8 cellular contexts compared by ENCODE assay signal in genomic region chr2:10297950-10298349, GRCh38. TPM values are rescaled to one million over a fixed set of nuclear protein-coding genes. Genes with fewer than 3 reads are reported as not detected.
DNase-seq lines count a peak whose midpoint lies in the region; ATAC-seq, FAIRE-seq and TF ChIP-seq lines count a peak whose summit lies in the region.

No MANE protein-coding gene starts in this region.

- H3K9ac ChIP-seq in BLaER1 treated with 17β-estradiol and CSF1 and Interleukin-3, amounts not matched to agents 10 nM and 100 nM = peak overlapping the region; percentile 40 to 81 (median 76); a peak in 20 of 22 replicates
- H3K9ac ChIP-seq in keratinocyte (ENCODE audit: control insufficient read depth, extremely low read depth, insufficient read depth, low read length) = no peak overlapping the region

- H2AFZ ChIP-seq in keratinocyte (ENCODE audit: control insufficient read depth, low read length) = no peak overlapping the region

- in situ Hi-C loops in Panc1 (cut with HindIII; ENCODE audit: low pct_unique_long_range_greater_than_20kb, low sequenced_read_pairs) = no loop called here
- in situ Hi-C loops in G401 (cut with HindIII; ENCODE audit: low sequenced_read_pairs) = no loop called here

- DNase-seq in Panc1 (ENCODE audit: low read depth, low spot score) (no peak), keratinocyte (ENCODE audit: low read depth, low spot score) (peak; percentile 40), GM19240 (ENCODE audit: insufficient read length, low spot score) (no peak), NCI-H1694 treated with DMSO at 0.1 percent for 48 hours (lab: John Stamatoyannopoulos, UW) (no peak), G401 (ENCODE audit: low spot score) (no peak)
- peak; percentile 39 for DNase-seq in activated gamma-delta T cell treated with anti-CD3 and anti-CD28 coated beads, Interleukin-2, amount 50 U/mL, for 16 hours (ENCODE audit: low read depth)
- DNase-seq in stimulated activated naive CD8-positive, alpha-beta T cell treated with anti-CD3 and anti-CD28 coated beads, Interleukin-15, Interleukin-2, amounts not matched to agents 100 U/mL and 50 U/mL, for 24 hours = peak; percentile 72

- peak overlapping the region; percentile 33 to 93 (median 87); a peak in 21 of 22 replicates for H3K27ac ChIP-seq in BLaER1 treated with 17β-estradiol and CSF1 and Interleukin-3, amounts not matched to agents 10 nM and 100 nM
- peak overlapping the region; percentile 62 for H3K27ac ChIP-seq in Panc1 (ENCODE audit: low read length)
- H3K27ac ChIP-seq in keratinocyte (ENCODE audit: control insufficient read depth, insufficient read depth, low read length) = peak overlapping the region; percentile 39

- H3K9me3 ChIP-seq in BLaER1 treated with 17β-estradiol and CSF1 and Interleukin-3, amounts not matched to agents 10 nM and 100 nM (replicated peaks in 1 of 11) = peaks cover 20 to 40% (median 32%) of the 10 kb centered on the region in 11 experiments
- H3K9me3 ChIP-seq in Panc1 (ENCODE audit: control insufficient read depth, insufficient read depth, low read depth, low read length) (no peaks in the 10 kb centered on the region; the same call in 1 of the 2 replicates), keratinocyte (ENCODE audit: control insufficient read depth, low read depth, low read length) (no peaks in the 10 kb centered on the region)

- H3K36me3 ChIP-seq in BLaER1 treated with 17β-estradiol and CSF1 and Interleukin-3, amounts not matched to agents 10 nM and 100 nM = no peaks in the 10 kb centered on the region
- no peaks in the 10 kb centered on the region for H3K36me3 ChIP-seq in Panc1 (ENCODE audit: control insufficient read depth, insufficient read depth, low read length)
- H3K36me3 ChIP-seq in keratinocyte (ENCODE audit: control insufficient read depth in 2 of 2, extremely low read depth in 1 of 2, insufficient read depth in 2 of 2, low read length in 2 of 2) = no peaks in the 10 kb centered on the region

- no peak for TF ChIP-seq CTCF in Panc1 (IDR thresholded peaks at IDR 0.05)
- no peak for TF ChIP-seq CTCF in keratinocyte (optimal IDR thresholded peaks at IDR 0.05 in 1 of 3, IDR thresholded peaks at IDR 0.05 in 1 of 3, conservative IDR thresholded peaks at IDR 0.05 in 1 of 3; ENCODE audit: extremely low read depth in 1 of 3, insufficient read depth in 2 of 3, low read length in 3 of 3)

- intact Hi-C loops in Panc1 (cut with micrococcal nuclease; ENCODE audit: unreplicated experiment) = no loop called here

- peak; percentile 67 for FAIRE-seq in keratinocyte (lab: Jason Lieb, UNC)

- no peaks in the 10 kb centered on the region; a peak in 2 of 22 replicates for H3K27me3 ChIP-seq in BLaER1 treated with 17β-estradiol and CSF1 and Interleukin-3, amounts not matched to agents 10 nM and 100 nM
- H3K27me3 ChIP-seq in Panc1 (ENCODE audit: control insufficient read depth, insufficient read depth, low read length) = no peaks in the 10 kb centered on the region
- no peaks in the 10 kb centered on the region for H3K27me3 ChIP-seq in keratinocyte (ENCODE audit: control insufficient read depth, extremely low read depth, insufficient read depth, low read length)

- CTCF ChIA-PET in Panc1 (lab: Charles Lee) = interaction anchor here (0.5 kb wide), 1 partner anchor 254 kb away, joined by 12 read pairs; the partner anchor contains the start of gene KLF11

- BruUV-seq in Panc1 (replicated peaks; lab: Mats Ljungman, UMichigan) = no TSS peak

- peak overlapping the region in 7 of 10 experiments; percentile 6 to 51 (median 20); a peak in 7 of 20 replicates for H3K4me3 ChIP-seq in BLaER1 treated with 17β-estradiol and CSF1 and Interleukin-3, amounts not matched to agents 10 nM and 100 nM
- no peak overlapping the region for H3K4me3 ChIP-seq in Panc1 (ENCODE audit: low read depth in 2 of 2, low read length in 2 of 2)
- no peak overlapping the region for H3K4me3 ChIP-seq in keratinocyte (ENCODE audit: control insufficient read depth in 2 of 3, extremely low read depth in 1 of 3, insufficient read depth in 2 of 3, low read depth in 1 of 3, low read length in 3 of 3)

- peak overlapping the region; percentile 75 to 97 (median 87) for H3K4me2 ChIP-seq in BLaER1 treated with 17β-estradiol and CSF1 and Interleukin-3, amounts not matched to agents 10 nM and 100 nM
- peak overlapping the region; percentile 30 for H3K4me2 ChIP-seq in keratinocyte (ENCODE audit: control insufficient read depth, extremely low read depth, insufficient read depth, low read depth, low read length)

- dilution Hi-C loops in keratinocyte (cut with MboI; ENCODE audit: extremely low pct_ligation_motif_present, low sequenced_read_pairs) = no loop called here

- H4K20me1 ChIP-seq in BLaER1 treated with 17β-estradiol and CSF1 and Interleukin-3, amounts not matched to agents 10 nM and 100 nM = peaks cover 0 to 2% (median 1%) of the 10 kb centered on the region in 11 experiments; a peak in 10 of 22 replicates
- no peaks in the 10 kb centered on the region for H4K20me1 ChIP-seq in keratinocyte (ENCODE audit: control insufficient read depth, extremely low read depth, insufficient read depth, low read length)

- no peaks in the 10 kb centered on the region for H3K79me2 ChIP-seq in keratinocyte (ENCODE audit: control insufficient read depth, insufficient read depth, low read length)

- peak; percentile 15; the same call in 1 of the 2 replicates for ATAC-seq in Panc1
- ATAC-seq in stimulated activated naive CD8-positive, alpha-beta T cell treated with anti-CD3 and anti-CD28 coated beads, Interleukin-15, Interleukin-2, amounts not matched to agents 100 U/mL and 50 U/mL, for 24 hours = peak; percentile 29

- H3K4me1 ChIP-seq in BLaER1 treated with 17β-estradiol and CSF1 and Interleukin-3, amounts not matched to agents 10 nM and 100 nM = peaks cover 43 to 72% (median 57%) of the 10 kb centered on the region in 10 experiments
- H3K4me1 ChIP-seq in Panc1 (ENCODE audit: control insufficient read depth, insufficient read depth, low read length) = peaks cover 28% of the 10 kb centered on the region
- H3K4me1 ChIP-seq in keratinocyte (ENCODE audit: control insufficient read depth, extremely low read depth, insufficient read depth, low read length) = peaks cover 12% of the 10 kb centered on the region

- no peaks in the 10 kb centered on the region for H3K9me1 ChIP-seq in keratinocyte (ENCODE audit: control insufficient read depth, extremely low read depth, insufficient read depth, low read length)

- POLR2A ChIA-PET in Panc1 (lab: Charles Lee) = interaction anchor here (0.6 kb wide), 1 partner anchor 9 kb away, joined by 7 read pairs; no protein-coding TSS in a partner anchor

RNA-seq across cellular contexts. Expression of gene HPCAL1, which starts 4.8 kb away (rescaled TPM):
- 234 TPM for total RNA-seq in Panc1 (2021; ENCODE audit: unreplicated experiment)
- 556 TPM for polyA plus RNA-seq in Panc1 (2012; ENCODE audit: insufficient read length)
- polyA plus RNA-seq in keratinocyte = 13.7 to 33.3 TPM (median 18.0 TPM) in 3 replicates
- 7.2 TPM for polyA plus RNA-seq in keratinocyte (2011; ENCODE audit: low read depth)
- 18.8 and 36.0 TPM in 2 replicates for polyA plus RNA-seq in keratinocyte (2011; cell fraction: cytosol; rRNA removed)
- 19.9 and 23.9 TPM in 2 replicates for polyA plus RNA-seq in keratinocyte (2011; cell fraction: nucleus; rRNA removed)
- 18.3 and 35.5 TPM in 2 replicates for polyA plus RNA-seq in keratinocyte (2012; ENCODE audit: low replicate concordance)
- polyA minus RNA-seq in keratinocyte = 8.7 to 31.0 TPM (median 13.8 TPM) in 3 replicates
- polyA minus RNA-seq in keratinocyte (2011; cell fraction: cytosol; rRNA and poly(A)+ RNA removed) = 31.1 TPM
- 7.0 and 8.6 TPM in 2 replicates for polyA minus RNA-seq in keratinocyte (2011; cell fraction: nucleus; rRNA and poly(A)+ RNA removed)
- total RNA-seq in G401 (2014; rRNA removed; shearing (Covaris generic)) = 12.7 and 34.8 TPM in 2 replicates

Comparison
In these comparisons a context has a peak if more than half of its experiments do, and no peak if none do; other contexts are left out.
1. H3K4me3 ChIP-seq: peak in BLaER1 treated with 17β-estradiol and CSF1 and Interleukin-3, amounts not matched to agents 10 nM and 100 nM (7 of 10); none in Panc1 (0 of 2) and keratinocyte (0 of 3).
2. DNase-seq: peak in activated gamma-delta T cell treated with anti-CD3 and anti-CD28 coated beads, Interleukin-2, amount 50 U/mL, for 16 hours (single experiment), keratinocyte (single experiment) and stimulated activated naive CD8-positive, alpha-beta T cell treated with anti-CD3 and anti-CD28 coated beads, Interleukin-15, Interleukin-2, amounts not matched to agents 100 U/mL and 50 U/mL, for 24 hours (single experiment); none in Panc1 (single experiment), GM19240 (single experiment), NCI-H1694 treated with DMSO at 0.1 percent for 48 hours (single experiment) and G401 (single experiment).
3. Peak in every context shown above with its lines, with median percentiles within 50 percentile points of each other: H3K27ac ChIP-seq.